ENCODE assay signal across 13 cellular contexts in the genomic region with DNA sequence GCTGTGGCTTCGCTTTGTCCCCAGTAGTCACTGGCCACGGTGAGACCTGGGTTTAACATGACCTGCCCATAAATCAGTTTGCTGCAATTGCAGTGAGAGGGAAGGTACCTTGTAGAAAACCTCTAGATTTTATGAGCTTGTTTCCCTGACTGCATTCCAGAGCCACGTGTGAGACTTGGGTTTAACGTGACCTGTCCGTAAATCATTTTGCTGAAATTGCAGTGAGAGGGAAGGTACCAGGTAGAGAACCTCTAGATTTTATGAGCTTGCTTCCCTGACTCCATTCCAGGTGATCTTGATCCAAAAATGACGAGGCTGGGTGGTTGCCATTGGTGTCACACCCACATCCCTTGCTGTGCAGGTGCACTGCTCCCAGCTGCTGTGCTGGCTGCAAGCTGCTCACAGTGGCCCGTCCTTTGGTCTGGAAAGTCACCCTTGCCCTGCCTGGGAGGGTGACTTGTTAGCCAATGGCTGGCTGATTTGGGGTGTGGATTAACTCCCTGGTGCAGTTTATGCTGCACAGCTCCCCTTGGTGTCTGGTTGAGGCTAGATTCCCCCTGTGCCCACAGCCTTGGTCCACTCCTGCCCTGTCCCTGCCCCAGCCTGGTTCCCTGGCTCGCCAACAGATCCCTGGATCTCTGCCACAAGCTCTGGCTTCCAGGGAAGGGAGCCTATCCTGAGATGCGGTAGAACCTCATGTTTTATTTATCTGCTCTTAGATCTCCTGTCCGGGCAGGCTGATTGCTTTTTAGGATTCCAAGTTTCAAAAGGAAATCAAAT.
A peak's percentile ranks its signal among the peaks of the same experiment; 100 is the strongest.
DNase-seq lines count a peak whose midpoint lies in the region; ATAC-seq and TF ChIP-seq lines count a peak whose summit lies in the region.
"Had no signal": no experiment of that assay in that cellular context is flagged by ENCODE, and none has a peak within 500 bp of the region (broad histone marks: within the 10 kb centered on the region; RNA-seq: fewer than 3 reads in every experiment).

No MANE protein-coding gene starts in this region.

- no peaks in the 10 kb centered on the region for H3K36me3 Mint-ChIP-seq in neural progenitor cell
- no peaks in the 10 kb centered on the region for H3K36me3 Mint-ChIP-seq in CD8-positive, alpha-beta T cell

- no peaks in the 10 kb centered on the region for H3K9me3 Mint-ChIP-seq in neural progenitor cell
- H3K9me3 Mint-ChIP-seq in CD8-positive, alpha-beta T cell: no peaks in the 10 kb centered on the region
- H3K9me3 Mint-ChIP-seq: activated T-helper 2 cell treated with anti-CD3 and anti-CD28 coated beads, Interferon-gamma antibody, Interleukin-2, Interleukin-4, amounts not matched to agents 10 μg/mL and 5 μg/mL and 100 μg/mL, durations not matched to agents 14 hours and 24 hours and 36 hours had no signal

- TF ChIP-seq CTCF in SK-N-SH (IDR thresholded peaks at IDR 0.05) (no peak), heart left ventricle (IDR thresholded peaks at IDR 0.05) (no peak), neural progenitor cell (IDR thresholded peaks at IDR 0.05) (no peak)
- no peak for TF ChIP-seq CTCF in CD8-positive, alpha-beta T cell (IDR thresholded peaks at IDR 0.05)

- WGBS in SK-N-SH (ENCODE audit: low lambda C conversion rate): 34% methylated on average over 10 of the region's 10 CpGs
- 36 to 49% (median 41%) methylated on average over 10 of the region's 10 CpGs for WGBS in heart left ventricle, 4 donors

- peak; percentile 39 to 62 (median 54) for ATAC-seq in heart left ventricle
- no peak for ATAC-seq in CD8-positive, alpha-beta T cell

- TF ChIP-seq POLR2A in heart left ventricle (IDR thresholded peaks at IDR 0.05): no peak

- H3K27ac ChIP-seq in SK-N-SH (ENCODE audit: low read depth in 2 of 2, low read length in 1 of 2) (peak overlapping the region in 1 of 2 experiments; percentile 86; a peak in 2 of 4 replicates), heart left ventricle (peak overlapping the region in 9 of 12 donors; percentile 15 to 86 (median 69)), neural progenitor cell (no peak overlapping the region)
- H3K27ac ChIP-seq in CD8-positive, alpha-beta T cell (ENCODE audit: low read depth, low read length): no peak overlapping the region
- H3K27ac ChIP-seq: brain microvascular endothelial cell had no signal

- in situ Hi-C loops in G401 (cut with HindIII; ENCODE audit: low sequenced_read_pairs): no loop called here

- no peak overlapping the region for H2AFZ ChIP-seq in SK-N-SH (ENCODE audit: low read depth)
- no peak overlapping the region for H2AFZ ChIP-seq in neural progenitor cell (replicated peaks)

- peak in 1 of 2 experiments; percentile 73; a peak in 1 of 4 replicates for TF ChIP-seq EP300 in SK-N-SH (IDR thresholded peaks at IDR 0.05; ENCODE audit: borderline replicate concordance in 1 of 2, low read depth in 1 of 2, low read length in 1 of 2)

- POLR2A ChIA-PET in SK-N-SH (lab: Yijun Ruan, JAX): interaction anchor here (0.6 kb wide), 1 partner anchor 109 kb away, joined by 3 read pairs; no protein-coding TSS in a partner anchor
- POLR2A ChIA-PET in CD8-positive, alpha-beta T cell (lab: Charles Lee): no interaction called here

- CTCF ChIA-PET in SK-N-SH (lab: Yijun Ruan, JAX): interaction anchor here (0.8 to 1.0 kb wide), 3 partner anchors 31 to 215 kb away, joined by 3 read pairs; no protein-coding TSS in a partner anchor
- CTCF ChIA-PET in CD8-positive, alpha-beta T cell (lab: Charles Lee): interaction anchor here (0.6 kb wide), 1 partner anchor 42 kb away, joined by 3 read pairs; no protein-coding TSS in a partner anchor

- peaks cover 32% of the 10 kb centered on the region for H3K4me1 Mint-ChIP-seq in neural progenitor cell
- no peaks in the 10 kb centered on the region for H3K4me1 Mint-ChIP-seq in CD8-positive, alpha-beta T cell (ENCODE audit: low read depth)

- H3F3A ChIP-seq in SK-N-SH (replicated peaks; ENCODE audit: insufficient read depth) (no peaks in the 10 kb centered on the region), neural progenitor cell (ENCODE audit: low read depth) (no peaks in the 10 kb centered on the region)

- H3K36me3 ChIP-seq in SK-N-SH (replicated peaks in 1 of 2; ENCODE audit: control insufficient read depth in 1 of 2, insufficient read depth in 2 of 2, low read length in 1 of 2) (no peaks in the 10 kb centered on the region), heart left ventricle (no peaks in the 10 kb centered on the region), neural progenitor cell (no peaks in the 10 kb centered on the region)
- no peaks in the 10 kb centered on the region for H3K36me3 ChIP-seq in CD8-positive, alpha-beta T cell (ENCODE audit: insufficient read depth, low read length)
- H3K36me3 ChIP-seq: brain microvascular endothelial cell had no signal

- H3K79me2 ChIP-seq in SK-N-SH (ENCODE audit: insufficient read depth) (no peaks in the 10 kb centered on the region), neural progenitor cell (ENCODE audit: low read depth) (no peaks in the 10 kb centered on the region)

- no peaks in the 10 kb centered on the region for H3K9me2 ChIP-seq in SK-N-SH

- intact Hi-C loops in heart left ventricle (cut with DNase I): loop anchor here in 1 of 10 donors (5.0 kb wide), 1 partner anchor 68 kb away; no protein-coding TSS in a partner anchor
- intact Hi-C loops in CD8-positive, alpha-beta T cell (cut with DNase I, micrococcal nuclease): no loop called here

- H3K27me3 ChIP-seq in SK-N-SH (ENCODE audit: insufficient read depth): no peaks in the 10 kb centered on the region; the same call in 1 of the 2 replicates
- H3K27me3 ChIP-seq in heart left ventricle: no peaks in the 10 kb centered on the region
- no peaks in the 10 kb centered on the region for H3K27me3 ChIP-seq in neural progenitor cell
- no peaks in the 10 kb centered on the region for H3K27me3 ChIP-seq in CD8-positive, alpha-beta T cell (ENCODE audit: insufficient read depth, low read length)
- H3K27me3 ChIP-seq: brain microvascular endothelial cell had no signal

- H3K27ac Mint-ChIP-seq in neural progenitor cell: peak overlapping the region; percentile 21
- H3K27ac Mint-ChIP-seq in CD8-positive, alpha-beta T cell: no peak overlapping the region
- H3K27ac Mint-ChIP-seq: activated T-helper 2 cell treated with anti-CD3 and anti-CD28 coated beads, Interferon-gamma antibody, Interleukin-2, Interleukin-4, amounts not matched to agents 10 μg/mL and 5 μg/mL and 100 μg/mL, durations not matched to agents 14 hours and 24 hours and 36 hours had no signal

- peaks cover 4% of the 10 kb centered on the region for H3K27me3 Mint-ChIP-seq in neural progenitor cell (ENCODE audit: insufficient read depth, low read depth)
- H3K27me3 Mint-ChIP-seq in CD8-positive, alpha-beta T cell (ENCODE audit: low read depth): peaks cover 5% of the 10 kb centered on the region

- 0 out of 2 replicates have a peak, but pooled peaks have one; percentile 10 for TF ChIP-seq RAD21 in SK-N-SH (IDR thresholded peaks at IDR 0.05; ENCODE audit: low read length)

- DNase-seq in G401 (ENCODE audit: low spot score) (peak; percentile 59), SK-N-SH (peak; percentile 73), heart left ventricle (peak in 4 of 5 donors; percentile 48 to 70 (median 56)), neural progenitor cell (ENCODE audit: low spot score) (no peak), NCI-H510A (lab: John Stamatoyannopoulos, UW) (no peak)
- DNase-seq in CD8-positive, alpha-beta T cell: no peak
- DNase-seq in activated effector memory CD4-positive, alpha-beta T cell treated with Interleukin-2 at 50 U/mL for 16 hours: no peak
- DNase-seq in activated CD4-positive, alpha-beta T cell treated with anti-CD3 and anti-CD28 coated beads, Interleukin-2, amount 50 U/mL, for 48 hours: no peak
- DNase-seq: brain microvascular endothelial cell; DMS153; MV-4-11; NK-92 treated with Interleukin-12 subunit alpha and Interleukin-12 subunit beta, amount 100 ng/mL, for 24 hours had no signal

- H4K20me1 ChIP-seq in SK-N-SH (ENCODE audit: insufficient read depth) (no peaks in the 10 kb centered on the region), neural progenitor cell (ENCODE audit: low read depth) (no peaks in the 10 kb centered on the region)

- H3K4me3 ChIP-seq in SK-N-SH (ENCODE audit: low read depth in 2 of 2, low read length in 1 of 2) (no peak overlapping the region), heart left ventricle (no peak overlapping the region), neural progenitor cell (no peak overlapping the region)
- no peak overlapping the region for H3K4me3 ChIP-seq in CD8-positive, alpha-beta T cell (ENCODE audit: low read depth, low read length)

- H3K4me2 ChIP-seq in SK-N-SH (no peak overlapping the region), neural progenitor cell (no peak overlapping the region)

- H3K9me3 ChIP-seq in SK-N-SH: no peaks in the 10 kb centered on the region
- no peaks in the 10 kb centered on the region for H3K9me3 ChIP-seq in heart left ventricle
- no peaks in the 10 kb centered on the region for H3K9me3 ChIP-seq in neural progenitor cell (ENCODE audit: low read depth)
- H3K9me3 ChIP-seq in CD8-positive, alpha-beta T cell (ENCODE audit: low read length): no peaks in the 10 kb centered on the region

- H3K4me1 ChIP-seq in SK-N-SH (ENCODE audit: control insufficient read depth in 1 of 2, insufficient read depth in 2 of 2, low read depth in 1 of 2, low read length in 1 of 2) (peaks cover 0 to 46% of the 10 kb centered on the region in 2 experiments; a peak in 2 of 4 replicates), heart left ventricle (peaks cover 0 to 54% (median 33%) of the 10 kb centered on the region in 12 donors), neural progenitor cell (no peaks in the 10 kb centered on the region)
- H3K4me1 ChIP-seq in CD8-positive, alpha-beta T cell (ENCODE audit: insufficient read depth, low read length): no peaks in the 10 kb centered on the region

- H3K9ac ChIP-seq in SK-N-SH: no peak overlapping the region
- H3K9ac ChIP-seq in neural progenitor cell: no peak overlapping the region

- no peak overlapping the region for H3K4me3 Mint-ChIP-seq in neural progenitor cell
- no peak overlapping the region for H3K4me3 Mint-ChIP-seq in CD8-positive, alpha-beta T cell

Comparison
In these comparisons a context has a peak if more than half of its experiments do, and no peak if none do; other contexts are left out.
1. DNase-seq: peak in G401 (single experiment), SK-N-SH (single experiment) and heart left ventricle (4 of 5); none in neural progenitor cell (single experiment), CD8-positive, alpha-beta T cell (0 of 7), activated effector memory CD4-positive, alpha-beta T cell treated with Interleukin-2 at 50 U/mL for 16 hours (single experiment), NCI-H510A (single experiment) and activated CD4-positive, alpha-beta T cell treated with anti-CD3 and anti-CD28 coated beads, Interleukin-2, amount 50 U/mL, for 48 hours (0 of 2).
2. H3K27ac ChIP-seq: peak in heart left ventricle (9 of 12); none in neural progenitor cell (single experiment) and CD8-positive, alpha-beta T cell (single experiment).